In genomic region chr4:13654158-13654797, GRCh38 we compare ENCODE assay signal across 8 cellular contexts. TPM values are rescaled to one million over a fixed set of nuclear protein-coding genes. Genes with fewer than 3 reads are reported as not detected.
A peak's percentile ranks its signal among the peaks of the same experiment; 100 is the strongest.
DNase-seq lines count a peak whose midpoint lies in the region; ATAC-seq and TF ChIP-seq lines count a peak whose summit lies in the region.

No MANE protein-coding gene starts in this region.

- WGBS in right cardiac atrium: 2% methylated on average over 31 of the region's 31 CpGs
- 1% methylated on average over 26 of the region's 31 CpGs for whole genome bisulfite sequencing in prostate gland

- H3K27me3 ChIP-seq in right cardiac atrium (ENCODE audit: control insufficient read depth, insufficient read depth) (no peaks in the 10 kb centered on the region), prostate gland (replicated peaks; ENCODE audit: insufficient read depth) (no peaks in the 10 kb centered on the region)

- peaks cover 16% of the 10 kb centered on the region for H3K4me1 Mint-ChIP-seq in T-helper 17 cell

- H3K27ac ChIP-seq in angular gyrus (ENCODE audit: low read depth, low read length): peak overlapping the region; percentile 72
- H3K27ac ChIP-seq in right cardiac atrium (ENCODE audit: low read length): no peak overlapping the region
- no peak overlapping the region for H3K27ac ChIP-seq in prostate gland

- peak; percentile 76 for DNase-seq in NB4 (ENCODE audit: low read depth)
- peak; percentile 53 to 73 (median 56) for DNase-seq in T-helper 17 cell
- DNase-seq in right cardiac atrium: peak; percentile 77 to 93 (median 92)
- peak; percentile 67 for DNase-seq in prostate gland (ENCODE audit: low spot score)
- peak; percentile 81 for DNase-seq in ureter (ENCODE audit: low spot score)

- H3K36me3 ChIP-seq in prostate gland: no peaks in the 10 kb centered on the region

- TF ChIP-seq POLR2A in NB4 (IDR thresholded peaks at IDR 0.05; ENCODE audit: extremely low read depth, insufficient read length): no peak
- TF ChIP-seq POLR2A in prostate gland (IDR thresholded peaks at IDR 0.05): no peak

- H3K27ac Mint-ChIP-seq in T-helper 17 cell: no peak overlapping the region

- peak; percentile 88 for TF ChIP-seq CTCF in GM12873 (IDR thresholded peaks at IDR 0.05; ENCODE audit: insufficient read depth, low read depth, low read length, missing control alignments)
- TF ChIP-seq CTCF in NB4 (IDR thresholded peaks at IDR 0.05; ENCODE audit: low read depth, low read length): peak; percentile 96
- peak in 3 of 4 experiments; percentile 48 to 78 (median 64) for TF ChIP-seq CTCF in prostate gland (IDR thresholded peaks at IDR 0.05)

- peak overlapping the region; percentile 89 for H3K4me3 Mint-ChIP-seq in T-helper 17 cell

- H3K9me3 ChIP-seq in T-helper 17 cell (ENCODE audit: control insufficient read depth, low read length, poor library complexity, severe bottlenecking): no peaks in the 10 kb centered on the region
- H3K9me3 ChIP-seq in right cardiac atrium (ENCODE audit: control insufficient read depth, low read length): no peaks in the 10 kb centered on the region
- no peaks in the 10 kb centered on the region for H3K9me3 ChIP-seq in prostate gland

- H3K27me3 Mint-ChIP-seq in T-helper 17 cell: peaks cover 18% of the 10 kb centered on the region

- H3K36me3 Mint-ChIP-seq in T-helper 17 cell (ENCODE audit: low read depth): no peaks in the 10 kb centered on the region

- peak; percentile 89 for ATAC-seq in HG02588 (IDR thresholded peaks at IDR 0.05; ENCODE audit: unreplicated experiment)
- peak; percentile 97 for ATAC-seq in T-helper 17 cell
- peak; percentile 94 to 96 for ATAC-seq in right cardiac atrium

- H3K4me1 ChIP-seq in right cardiac atrium (ENCODE audit: control insufficient read depth, insufficient read depth, low read length) (peaks cover 3% of the 10 kb centered on the region), prostate gland (replicated peaks) (no peaks in the 10 kb centered on the region)

- H3K4me3 ChIP-seq in NB4 (ENCODE audit: low read depth, low read length): no peak overlapping the region
- H3K4me3 ChIP-seq in right cardiac atrium (ENCODE audit: low read length): peak overlapping the region; percentile 30
- peak overlapping the region; percentile 12 to 26 for H3K4me3 ChIP-seq in prostate gland

- intact Hi-C loops in right cardiac atrium (cut with DNase I) (loop anchor here in 3 of 4 donors (10.0 kb wide), 2 partner anchors 181 to 211 kb away; no protein-coding TSS in a partner anchor), prostate gland (cut with DNase I) (loop anchor here (2.0 to 10.0 kb wide), 2 partner anchors 1341 to 1509 kb away; no protein-coding TSS in a partner anchor)

RNA-seq across cellular contexts. Expression of gene BOD1L1, which starts 26.8 kb away (rescaled TPM):
- total RNA-seq in T-helper 17 cell (10 to 100 TPM; 43.1 to 50.8 TPM), right cardiac atrium (10 to 100 TPM; 21.7 to 24.7 (median 23.6) TPM), prostate gland (10 to 100 TPM; 27.7 to 73.6 TPM), ureter (46.3 TPM)
- 14.0 TPM for polyA plus RNA-seq in right cardiac atrium
